17 cellular contexts compared by ENCODE assay signal in the genomic region with DNA sequence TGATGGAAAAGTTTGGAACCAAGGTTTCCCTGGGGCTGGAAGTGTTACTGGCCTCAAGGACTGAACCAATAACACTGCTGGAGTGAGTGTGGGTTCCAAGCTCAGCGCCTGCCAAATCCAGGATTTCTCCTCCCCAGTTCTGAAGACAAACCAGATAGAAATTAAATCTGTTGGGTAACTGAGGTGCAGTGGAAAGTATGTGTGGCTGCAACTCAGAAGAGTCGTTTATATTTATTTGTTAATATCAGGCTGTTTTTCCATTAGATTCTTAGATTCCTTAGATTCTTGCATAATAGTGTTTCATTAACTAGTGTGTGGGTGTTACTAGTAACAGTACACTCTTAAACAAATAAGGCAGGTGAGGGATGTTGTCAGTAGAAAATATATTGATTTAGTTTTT.
DNase-seq lines count a peak whose midpoint lies in the region; ATAC-seq, FAIRE-seq and TF ChIP-seq lines count a peak whose summit lies in the region.
"Had no signal": no experiment of that assay in that cellular context is flagged by ENCODE, and none has a peak within 500 bp of the region (broad histone marks: within the 10 kb centered on the region; RNA-seq: fewer than 3 reads in every experiment).

No MANE protein-coding gene starts in this region.

- DNase-seq in Right ventricle myocardium inferior (ENCODE audit: missing footprints), result no peak
- no peak for DNase-seq in cardiac septum (ENCODE audit: low spot score)
- peak; percentile 70 for DNase-seq in Right ventricle myocardium superior
- peak; percentile 18 for DNase-seq in midbrain (lab: John Stamatoyannopoulos, UW)
- DNase-seq in colonic mucosa, result no peak
- no peak for DNase-seq in RWPE1 (ENCODE audit: low spot score)
- DNase-seq in HTR-8/SVneo (ENCODE audit: insufficient read length, low spot score), result no peak
- DNase-seq in activated naive CD4-positive, alpha-beta T cell (lab: John Stamatoyannopoulos, UW), result no peak
- DNase-seq: 8988T; activated CD4-positive, alpha-beta T cell treated with anti-CD3 and anti-CD28 coated beads, Interleukin-2, amount 50 U/mL, for 4 hours; CD4-positive, alpha-beta T cell; DMS79 treated with DMSO at 0.1 percent for 48 hours; naive thymus-derived CD8-positive, alpha-beta T cell; NCI-H187; stimulated activated naive CD4-positive, alpha-beta T cell; T-cell had no signal

- no peaks in the 10 kb centered on the region for H3K9me3 ChIP-seq in colonic mucosa

- no peak overlapping the region for H3K4me3 ChIP-seq in colonic mucosa

- POLR2A ChIA-PET in RWPE1 (lab: Yijun Ruan, JAX; ENCODE audit: low non-redundant PET), result no interaction called here

- no peak overlapping the region for H3K9ac ChIP-seq in colonic mucosa (ENCODE audit: low read depth in 2 of 2, low read length in 2 of 2)

- H3K27me3 ChIP-seq in colonic mucosa, result no peaks in the 10 kb centered on the region

- CTCF ChIA-PET in RWPE1 (lab: Yijun Ruan, JAX), result interaction anchor here (0.6 to 0.7 kb wide), 3 partner anchors 161 to 417 kb away, joined by 3 read pairs; no protein-coding TSS in a partner anchor

- peak; percentile 79 for ATAC-seq in Right ventricle myocardium inferior
- ATAC-seq in Right ventricle myocardium superior (ENCODE audit: poor library complexity), result peak; percentile 79
- ATAC-seq: activated naive CD4-positive, alpha-beta T cell treated with anti-CD3 and anti-CD28 coated beads, Interleukin-2, amount 50 U/mL, for 72 hours; naive thymus-derived CD8-positive, alpha-beta T cell; T-cell had no signal

- H3K27ac ChIP-seq in colonic mucosa (no peak overlapping the region), RWPE1 (no peak overlapping the region)

- no peaks in the 10 kb centered on the region for H3K4me1 ChIP-seq in colonic mucosa

- intact Hi-C loops in Right ventricle myocardium inferior (cut with DNase I), result no loop called here
- intact Hi-C loops in cardiac septum (cut with DNase I), result no loop called here
- intact Hi-C loops in Right ventricle myocardium superior (cut with DNase I), result no loop called here
- intact Hi-C loops in colonic mucosa (cut with DNase I), result no loop called here

- TF ChIP-seq CTCF in colonic mucosa (IDR thresholded peaks at IDR 0.05), result no peak
- no peak for TF ChIP-seq CTCF in RWPE1 (conservative IDR thresholded peaks at IDR 0.05; ENCODE audit: low read depth)

- H3K36me3 ChIP-seq in colonic mucosa, result no peaks in the 10 kb centered on the region

- FAIRE-seq in HTR-8/SVneo (lab: Jason Lieb, UNC), result no peak

Comparison
In these comparisons a context has a peak if more than half of its experiments do, and no peak if none do; other contexts are left out.
1. DNase-seq: peak in Right ventricle myocardium superior (single experiment) and midbrain (single experiment); none in Right ventricle myocardium inferior (single experiment), cardiac septum (single experiment), colonic mucosa (single experiment), RWPE1 (single experiment), HTR-8/SVneo (single experiment) and activated naive CD4-positive, alpha-beta T cell (0 of 4).